ENCODE assay signal across 20 cellular contexts in genomic region chr10:43863270-43863669, GRCh38.
DNase-seq lines count a peak whose midpoint lies in the region; ATAC-seq and TF ChIP-seq lines count a peak whose summit lies in the region.
"Had no signal": no experiment of that assay in that cellular context is flagged by ENCODE, and none has a peak within 500 bp of the region (broad histone marks: within the 10 kb centered on the region; RNA-seq: fewer than 3 reads in every experiment).

No MANE protein-coding gene starts in this region.

- peaks cover 0 to 17% (median 12%) of the 10 kb centered on the region in 4 donors for H3K4me1 ChIP-seq in transverse colon
- H3K4me1 ChIP-seq: prostate gland, SJCRH30 had no signal

- H3K27me3 ChIP-seq in transverse colon, result no peaks in the 10 kb centered on the region
- H3K27me3 ChIP-seq: SJCRH30 had no signal

- in situ Hi-C loops in transverse colon (cut with MboI; ENCODE audit: low pct_ligation_motif_present in 1 of 4, low pct_unique_long_range_greater_than_20kb in 1 of 4, low sequenced_read_pairs in 3 of 4), result no loop called here

- no peaks in the 10 kb centered on the region for H3K9me3 ChIP-seq in transverse colon
- H3K9me3 ChIP-seq: prostate gland, SJCRH30 had no signal

- no peak for ATAC-seq in HG03097 (IDR thresholded peaks at IDR 0.05; ENCODE audit: low FRiP score, unreplicated experiment)
- ATAC-seq: activated T-cell treated with anti-CD3 and anti-CD28 coated beads, Interleukin-2, amount 50 U/mL, for 72 hours had no signal

- peaks cover 3% of the 10 kb centered on the region for H3K27me3 Mint-ChIP-seq in osteocyte (ENCODE audit: unreplicated experiment)
- H3K27me3 Mint-ChIP-seq: activated CD4-positive, alpha-beta T cell treated with anti-CD3 and anti-CD28 coated beads, Interleukin-2, amount 10 ng/mL, durations not matched to agents 7 days and 5 days had no signal

- peak; percentile 26 for DNase-seq in activated CD8-positive, alpha-beta memory T cell treated with anti-CD3 and anti-CD28 coated beads, Interleukin-2, amount 50 U/mL, for 48 hours
- DNase-seq in activated CD8-positive, alpha-beta memory T cell treated with anti-CD3 and anti-CD28 coated beads, Interleukin-2, amount 50 U/mL, for 4 hours, result no peak
- DNase-seq in fibroblast of the aortic adventitia (ENCODE audit: low read depth) (peak; percentile 35), osteocyte (ENCODE audit: extremely low spot score, unreplicated experiment) (peak; percentile 64), transverse colon (no peak), nucleus accumbens (lab: John Stamatoyannopoulos, UW) (no peak)
- no peak for DNase-seq in activated CD4-positive, alpha-beta T cell treated with anti-CD3 and anti-CD28 coated beads for 1 hour
- DNase-seq: activated CD4-positive, alpha-beta T cell treated with anti-CD3 and anti-CD28 coated beads, Interleukin-2, amount 10 ng/mL, durations not matched to agents 7 days and 5 days; activated T-cell treated with anti-CD3 and anti-CD28 coated beads, Interleukin-2, amount 50 U/mL, for 72 hours; CD4-positive, CD25-positive, alpha-beta regulatory T cell; cortex of kidney; DND-41; erythroblast; hippocampal formation; NCI-H1436; NCI-H226; SJCRH30; T-helper 9 cell had no signal

- 91 to 100% methylated on average over 1 to 9 of the region's 9 CpGs for WGBS in transverse colon (ENCODE audit: low coverage in 1 of 2), 2 donors

- intact Hi-C loops in transverse colon (cut with DNase I; ENCODE audit: low total_unique reads), result no loop called here

- no peak for TF ChIP-seq POLR2A in transverse colon (IDR thresholded peaks at IDR 0.05)

- H3K4me1 Mint-ChIP-seq in osteocyte (ENCODE audit: unreplicated experiment), result peaks cover 35% of the 10 kb centered on the region
- H3K4me1 Mint-ChIP-seq: CD4-positive, CD25-positive, alpha-beta regulatory T cell had no signal

- no peaks in the 10 kb centered on the region for H3K36me3 ChIP-seq in transverse colon
- H3K36me3 ChIP-seq: prostate gland, SJCRH30 had no signal

- no peaks in the 10 kb centered on the region for H3K9me3 Mint-ChIP-seq in osteocyte (ENCODE audit: unreplicated experiment)

- peak overlapping the region; percentile 38 to 70 (median 52) for H3K27ac ChIP-seq in transverse colon
- H3K27ac ChIP-seq: prostate gland, SJCRH30 had no signal

- H3K4me3 Mint-ChIP-seq in osteocyte (ENCODE audit: unreplicated experiment), result no peak overlapping the region
- H3K4me3 Mint-ChIP-seq: activated CD4-positive, alpha-beta T cell treated with anti-CD3 and anti-CD28 coated beads, Interleukin-2, amount 10 ng/mL, durations not matched to agents 7 days and 5 days; activated T-cell treated with anti-CD3 and anti-CD28 coated beads, Interleukin-2, amount 50 U/mL, for 72 hours; CD4-positive, CD25-positive, alpha-beta regulatory T cell had no signal

- no peaks in the 10 kb centered on the region for H3K36me3 Mint-ChIP-seq in osteocyte (ENCODE audit: unreplicated experiment)
- H3K36me3 Mint-ChIP-seq: CD4-positive, CD25-positive, alpha-beta regulatory T cell had no signal

- no peak for TF ChIP-seq CTCF in fibroblast of the aortic adventitia (IDR thresholded peaks at IDR 0.05; ENCODE audit: insufficient read depth, low read length)
- no peak for TF ChIP-seq CTCF in osteocyte (IDR thresholded peaks at IDR 0.05)
- TF ChIP-seq CTCF in transverse colon (IDR thresholded peaks at IDR 0.05), result no peak

- TF ChIP-seq EP300 in transverse colon (IDR thresholded peaks at IDR 0.05; ENCODE audit: low read depth), result no peak

- H3K4me3 ChIP-seq in fibroblast of the aortic adventitia (ENCODE audit: low read depth, low read length), result no peak overlapping the region
- H3K4me3 ChIP-seq in transverse colon, result no peak overlapping the region
- H3K4me3 ChIP-seq: prostate gland, SJCRH30 had no signal

- no peak overlapping the region for H3K27ac Mint-ChIP-seq in osteocyte (ENCODE audit: unreplicated experiment)
- H3K27ac Mint-ChIP-seq: activated CD4-positive, alpha-beta T cell treated with anti-CD3 and anti-CD28 coated beads, Interleukin-2, amount 10 ng/mL, durations not matched to agents 7 days and 5 days; activated T-cell treated with anti-CD3 and anti-CD28 coated beads, Interleukin-2, amount 50 U/mL, for 72 hours; CD4-positive, CD25-positive, alpha-beta regulatory T cell had no signal

Comparison
In these comparisons a context has a peak if more than half of its experiments do, and no peak if none do; other contexts are left out.
1. DNase-seq: peak in activated CD8-positive, alpha-beta memory T cell treated with anti-CD3 and anti-CD28 coated beads, Interleukin-2, amount 50 U/mL, for 48 hours (single experiment), fibroblast of the aortic adventitia (single experiment) and osteocyte (single experiment); none in activated CD8-positive, alpha-beta memory T cell treated with anti-CD3 and anti-CD28 coated beads, Interleukin-2, amount 50 U/mL, for 4 hours (single experiment), transverse colon (single experiment), activated CD4-positive, alpha-beta T cell treated with anti-CD3 and anti-CD28 coated beads for 1 hour (single experiment) and nucleus accumbens (0 of 56).